12 cellular contexts compared by ENCODE assay signal in the genomic region with DNA sequence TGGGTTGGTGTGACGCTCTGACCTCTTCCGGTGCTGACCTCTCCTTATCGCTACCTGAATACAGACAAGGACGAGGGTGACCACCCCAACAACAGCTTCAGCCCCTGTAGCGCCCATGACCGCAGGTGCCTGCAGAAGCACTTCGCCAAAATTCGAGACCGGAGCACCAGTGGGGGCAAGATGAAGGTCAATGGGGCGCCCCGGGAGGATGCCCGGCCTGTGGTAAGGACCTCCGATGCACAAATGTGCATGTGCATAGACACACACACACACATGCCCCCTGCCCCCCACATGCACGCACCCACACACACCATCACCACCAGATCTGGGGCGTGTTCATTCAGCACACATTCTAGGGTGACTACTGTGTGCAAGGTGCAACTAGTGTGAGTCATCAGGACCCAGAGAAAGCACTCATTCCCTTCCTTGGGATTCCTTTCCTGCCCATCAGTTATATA. TPM values are rescaled to one million over a fixed set of nuclear protein-coding genes. Genes with fewer than 3 reads are reported as not detected.
DNase-seq lines count a peak whose midpoint lies in the region; ATAC-seq and TF ChIP-seq lines count a peak whose summit lies in the region.
"Had no signal": no experiment of that assay in that cellular context is flagged by ENCODE, and none has a peak within 500 bp of the region (broad histone marks: within the 10 kb centered on the region; RNA-seq: fewer than 3 reads in every experiment).

No MANE protein-coding gene starts in this region.

- peaks cover 82% of the 10 kb centered on the region for H4K20me1 ChIP-seq in osteoblast (ENCODE audit: insufficient read depth, low read length)

- H3K36me3 ChIP-seq in right atrium auricular region (peaks cover 47% of the 10 kb centered on the region), esophagus muscularis mucosa (peaks cover 28 to 62% (median 49%) of the 10 kb centered on the region in 4 donors), osteoblast (ENCODE audit: insufficient read depth, low read length) (peaks cover 93% of the 10 kb centered on the region), vagina (peaks cover 14 to 48% of the 10 kb centered on the region in 2 donors)

- H3K27ac ChIP-seq in right atrium auricular region (peak overlapping the region; percentile 69 to 73), esophagus muscularis mucosa (replicated peaks in 1 of 4) (peak overlapping the region; percentile 88 to 98 (median 93)), osteoblast (ENCODE audit: low read depth, low read length) (peak overlapping the region; percentile 82), vagina (peak overlapping the region; percentile 87)
- H3K27ac ChIP-seq: HL-60 had no signal

- ATAC-seq in Right ventricle myocardium inferior, result no peak
- ATAC-seq in HG03342 (IDR thresholded peaks at IDR 0.05; ENCODE audit: unreplicated experiment), result no peak
- ATAC-seq in HG03469 (IDR thresholded peaks at IDR 0.05; ENCODE audit: unreplicated experiment), result no peak

- H3K4me1 ChIP-seq in right atrium auricular region (peaks cover 0 to 80% of the 10 kb centered on the region in 2 donors), esophagus muscularis mucosa (peaks cover 79 to 99% (median 97%) of the 10 kb centered on the region in 4 donors), osteoblast (ENCODE audit: insufficient read depth, low read length) (peaks cover 82% of the 10 kb centered on the region), vagina (peaks cover 83% of the 10 kb centered on the region)

- peaks cover 59% of the 10 kb centered on the region for H3K79me2 ChIP-seq in osteoblast (ENCODE audit: insufficient read depth, low read length)

- intact Hi-C loops in Right ventricle myocardium inferior (cut with DNase I), result no loop called here
- intact Hi-C loops in esophagus muscularis mucosa (cut with DNase I), result no loop called here
- intact Hi-C loops in vagina (cut with DNase I), result no loop called here

- H3K27me3 ChIP-seq in right atrium auricular region, result no peaks in the 10 kb centered on the region
- H3K27me3 ChIP-seq in esophagus muscularis mucosa, result no peaks in the 10 kb centered on the region
- H3K27me3 ChIP-seq in osteoblast (ENCODE audit: insufficient read depth, low read length), result no peaks in the 10 kb centered on the region
- no peaks in the 10 kb centered on the region for H3K27me3 ChIP-seq in vagina

- no peaks in the 10 kb centered on the region for H3K9me3 ChIP-seq in right atrium auricular region
- H3K9me3 ChIP-seq in esophagus muscularis mucosa, result no peaks in the 10 kb centered on the region
- no peaks in the 10 kb centered on the region for H3K9me3 ChIP-seq in osteoblast (ENCODE audit: low read depth, low read length)
- H3K9me3 ChIP-seq in vagina, result no peaks in the 10 kb centered on the region

- TF ChIP-seq CTCF in right atrium auricular region (IDR thresholded peaks at IDR 0.05) (no peak), esophagus muscularis mucosa (IDR thresholded peaks at IDR 0.05) (no peak), osteoblast (IDR thresholded peaks at IDR 0.05; ENCODE audit: extremely low read depth, low read depth, low read length) (no peak), vagina (IDR thresholded peaks at IDR 0.05) (no peak)

- TF ChIP-seq POLR2A in esophagus muscularis mucosa (IDR thresholded peaks at IDR 0.05; ENCODE audit: low read depth) (no peak), vagina (IDR thresholded peaks at IDR 0.05) (no peak)

- no peak overlapping the region for H2AFZ ChIP-seq in osteoblast (ENCODE audit: low read length)

- no peak for TF ChIP-seq EP300 in esophagus muscularis mucosa (IDR thresholded peaks at IDR 0.05)

- DNase-seq in right atrium auricular region (ENCODE audit: low spot score), result no peak
- no peak for DNase-seq in Right ventricle myocardium inferior (ENCODE audit: missing footprints)
- DNase-seq in esophagus muscularis mucosa (ENCODE audit: extremely low spot score), result no peak
- no peak for DNase-seq in osteoblast (ENCODE audit: insufficient read length, low spot score, missing footprints)
- DNase-seq in vagina (ENCODE audit: extremely low spot score in 2 of 2), result no peak
- no peak for DNase-seq in NCI-H1105 (lab: John Stamatoyannopoulos, UW)
- DNase-seq: activated CD4-positive, alpha-beta T cell treated with anti-CD3 and anti-CD28 coated beads, Interleukin-2, amount 50 U/mL, for 4 hours; activated gamma-delta T cell; kidney glomerular epithelial cell had no signal

- no peak overlapping the region for H3K4me3 ChIP-seq in right atrium auricular region
- no peak overlapping the region for H3K4me3 ChIP-seq in esophagus muscularis mucosa
- no peak overlapping the region for H3K4me3 ChIP-seq in osteoblast (ENCODE audit: insufficient read depth, low read length)
- no peak overlapping the region for H3K4me3 ChIP-seq in vagina

- H3K4me2 ChIP-seq in osteoblast (ENCODE audit: insufficient read depth, low read length), result no peak overlapping the region

- WGBS in esophagus muscularis mucosa, result 63% methylated on average over 11 of the region's 15 CpGs

RNA-seq across cellular contexts. Expression of gene IGFBP4, which starts 9.7 kb away (rescaled TPM):
- total RNA-seq in right atrium auricular region, result 100 to 1,000 TPM in 1 of 2 donors, 10 to 100 TPM in 1; 81.0 to 237 TPM
- total RNA-seq in Right ventricle myocardium inferior, result 228 TPM
- 100 to 1,000 TPM; 258 to 444 (median 268) TPM for total RNA-seq in esophagus muscularis mucosa
- 666 and 801 TPM in 2 replicates for total RNA-seq in osteoblast
- total RNA-seq in vagina, result 700 TPM

RNA-seq across cellular contexts. Expression of gene TOP2A, which starts 35.3 kb away (rescaled TPM):
- 1 to 10 TPM in 1 of 2 donors, under 1 TPM in 1; 0.31 to 3.7 TPM for total RNA-seq in right atrium auricular region
- total RNA-seq in Right ventricle myocardium inferior, result 3.0 TPM
- 1 to 10 TPM in 1 of 4 donors, under 1 TPM in 3; under 0.01 to 1.4 (median 0.30) TPM for total RNA-seq in esophagus muscularis mucosa
- total RNA-seq in osteoblast, result 14.5 and 15.9 TPM in 2 replicates
- 16.9 TPM for total RNA-seq in vagina

RNA-seq across cellular contexts. Expression of gene TNS4, which starts 48.5 kb away (rescaled TPM):
- total RNA-seq in right atrium auricular region (not detected), Right ventricle myocardium inferior (not detected), esophagus muscularis mucosa (not detected), osteoblast (under 0.01 and 0.29 TPM in 2 replicates), vagina (296 TPM)

Comparison
In these comparisons a context has a peak if more than half of its experiments do, and no peak if none do; other contexts are left out.
1. RNA of gene TNS4, which starts 48.5 kb away (total RNA-seq): 296 TPM in vagina (single experiment); not detected in Right ventricle myocardium inferior (single experiment), not detected in right atrium auricular region, not detected in esophagus muscularis mucosa and under 0.01 to 0.29 TPM in osteoblast; every median in the first group is over 100 times any median in the second.
2. Peak in every context shown above with its lines, with median percentiles within 50 percentile points of each other: H3K27ac ChIP-seq.